In genomic region chr3:195260286-195260905, GRCh38 we compare ENCODE assay signal across 1 cellular context.
TF ChIP-seq lines count a peak whose summit lies in the region.

No MANE protein-coding gene starts in this region.

TF ChIP-seq in GM23338, 12 proteins besides CTCF, POLR2A, EP300 and RAD21 (continued from another document):
- TF ChIP-seq ZNF462 (CRISPR knock-in tag; IDR thresholded peaks at IDR 0.05), result no peak
- TF ChIP-seq ZNF331 (CRISPR knock-in tag; IDR thresholded peaks at IDR 0.05; ENCODE audit: low read depth), result no peak
- 0 out of 2 replicates have a peak, but pooled peaks have one; percentile 25 for TF ChIP-seq ETS1 (IDR thresholded peaks at IDR 0.05)
- TF ChIP-seq CREB1 (CRISPR knock-in tag; IDR thresholded peaks at IDR 0.05; ENCODE audit: low read depth), result peak; percentile 16
